20 cellular contexts compared by ENCODE assay signal in genomic region chr13:62696490-62696889, GRCh38.
A peak's percentile ranks its signal among the peaks of the same experiment; 100 is the strongest.
DNase-seq lines count a peak whose midpoint lies in the region; ATAC-seq and TF ChIP-seq lines count a peak whose summit lies in the region.
"Had no signal": no experiment of that assay in that cellular context is flagged by ENCODE, and none has a peak within 500 bp of the region (broad histone marks: within the 10 kb centered on the region; RNA-seq: fewer than 3 reads in every experiment).

No MANE protein-coding gene starts in this region.

- no peak overlapping the region for H3K4me3 Mint-ChIP-seq in MCF 10A (ENCODE audit: unreplicated experiment)
- no peak overlapping the region for H3K4me3 Mint-ChIP-seq in activated naive CD8-positive, alpha-beta T cell treated with anti-CD3 and anti-CD28 coated beads, Interleukin-2, amount 50 U/mL, for 24 hours
- H3K4me3 Mint-ChIP-seq: B cell; CD4-positive, CD25-positive, alpha-beta regulatory T cell; CD8-positive, alpha-beta T cell; H9; HFFc6 had no signal

- H3K9me3 ChIP-seq in DND-41 (ENCODE audit: insufficient read depth, low read length, severe bottlenecking) (no peaks in the 10 kb centered on the region), HCT116 (ENCODE audit: control insufficient read depth in 1 of 2, insufficient read depth in 1 of 2, low read depth in 1 of 2, low read length in 2 of 2) (no peaks in the 10 kb centered on the region), OCI-LY7 (ENCODE audit: low read length) (no peaks in the 10 kb centered on the region)
- H3K9me3 ChIP-seq: BLaER1, Caco-2 had no signal

- DNase-seq in DND-41 (no peak), GM12865 (ENCODE audit: low read depth) (peak; percentile 24), HCT116 (ENCODE audit: low read depth, low spot score) (no peak), OCI-LY7 (ENCODE audit: low spot score) (no peak), activated T-cell treated with anti-CD3 and anti-CD28 coated beads for 4 hours (no peak), MCF 10A (ENCODE audit: unreplicated experiment) (no peak), Right ventricle myocardium inferior (ENCODE audit: missing footprints) (no peak)
- DNase-seq in activated naive CD8-positive, alpha-beta T cell treated with anti-CD3 and anti-CD28 coated beads, Interleukin-2, amount 50 U/mL, for 24 hours = no peak
- DNase-seq: Caco-2; CD4-positive, CD25-positive, alpha-beta regulatory T cell; CD8-positive, alpha-beta T cell; DMS153; EL; H9; HFFc6 had no signal

- H4K20me1 ChIP-seq in DND-41 (ENCODE audit: insufficient read depth, low read length) (no peaks in the 10 kb centered on the region), HCT116 (ENCODE audit: insufficient read depth) (no peaks in the 10 kb centered on the region), OCI-LY7 (ENCODE audit: insufficient read depth, low read length) (no peaks in the 10 kb centered on the region)
- H4K20me1 ChIP-seq: BLaER1 had no signal

- H3K4me1 Mint-ChIP-seq in MCF 10A (ENCODE audit: insufficient read depth, unreplicated experiment) = no peaks in the 10 kb centered on the region
- H3K4me1 Mint-ChIP-seq in activated naive CD8-positive, alpha-beta T cell treated with anti-CD3 and anti-CD28 coated beads, Interleukin-2, amount 50 U/mL, for 24 hours = no peaks in the 10 kb centered on the region
- H3K4me1 Mint-ChIP-seq: B cell; CD4-positive, CD25-positive, alpha-beta regulatory T cell had no signal

- H3K27ac ChIP-seq in DND-41 (ENCODE audit: low read length) (no peak overlapping the region), HCT116 (ENCODE audit: low read depth, low read length) (no peak overlapping the region), OCI-LY7 (ENCODE audit: low read depth, low read length, poor library complexity, severe bottlenecking) (no peak overlapping the region)
- H3K27ac ChIP-seq: 22Rv1, BLaER1, C4-2B had no signal

- CTCF ChIA-PET in HCT116 (lab: Charles Lee) = no interaction called here
- CTCF ChIA-PET in OCI-LY7 (lab: Charles Lee; ENCODE audit: unreplicated experiment) = no interaction called here
- CTCF ChIA-PET in MCF 10A (lab: Yijun Ruan, JAX) = interaction anchor here (1.1 kb wide), 1 partner anchor 130 kb away, joined by 3 read pairs; no protein-coding TSS in a partner anchor

- H3K36me3 ChIP-seq in DND-41 (ENCODE audit: insufficient read depth, low read length) (no peaks in the 10 kb centered on the region), HCT116 (ENCODE audit: control insufficient read depth in 1 of 2, insufficient read depth in 2 of 2, low read length in 2 of 2) (no peaks in the 10 kb centered on the region), OCI-LY7 (ENCODE audit: insufficient read depth, low read length) (no peaks in the 10 kb centered on the region)
- H3K36me3 ChIP-seq: BLaER1 had no signal

- no peak for TF ChIP-seq POLR2A in HCT116 (IDR thresholded peaks at IDR 0.05; ENCODE audit: borderline replicate concordance, extremely low read depth, insufficient read depth, insufficient read length)

- no peaks in the 10 kb centered on the region for H3K27me3 Mint-ChIP-seq in MCF 10A (ENCODE audit: insufficient read depth, unreplicated experiment)
- no peaks in the 10 kb centered on the region for H3K27me3 Mint-ChIP-seq in activated naive CD8-positive, alpha-beta T cell treated with anti-CD3 and anti-CD28 coated beads, Interleukin-2, amount 50 U/mL, for 24 hours
- H3K27me3 Mint-ChIP-seq: B cell; CD4-positive, CD25-positive, alpha-beta regulatory T cell had no signal

- H3K4me1 ChIP-seq in DND-41 (ENCODE audit: insufficient read depth, low read length) (no peaks in the 10 kb centered on the region), HCT116 (ENCODE audit: control insufficient read depth in 1 of 2, insufficient read depth in 2 of 2, low read length in 2 of 2) (no peaks in the 10 kb centered on the region), OCI-LY7 (ENCODE audit: insufficient read depth, low read length, poor library complexity, severe bottlenecking) (no peaks in the 10 kb centered on the region)
- H3K4me1 ChIP-seq: BLaER1, Caco-2 had no signal

- POLR2A ChIA-PET in HCT116 (lab: Charles Lee) (no interaction called here), OCI-LY7 (lab: Charles Lee) (interaction anchor here (0.7 kb wide), 1 partner anchor 45 kb away, joined by 3 read pairs; no protein-coding TSS in a partner anchor), MCF 10A (lab: Yijun Ruan, JAX) (interaction anchor here (0.7 kb wide), 1 partner anchor 320 kb away, joined by 3 read pairs; no protein-coding TSS in a partner anchor)

- H3K4me2 ChIP-seq in DND-41 (ENCODE audit: insufficient read depth, low read length) (no peak overlapping the region), HCT116 (ENCODE audit: low read length) (no peak overlapping the region), OCI-LY7 (ENCODE audit: low read length) (no peak overlapping the region)
- H3K4me2 ChIP-seq: BLaER1 had no signal

- RAD21 ChIA-PET in HCT116 (lab: Charles Lee; ENCODE audit: low non-redundant PET in 1 of 2, low total read pairs in 2 of 2, uncharacterized antibody in 2 of 2, unreplicated experiment in 2 of 2) = no interaction called here

- no peak overlapping the region for H2AFZ ChIP-seq in DND-41 (ENCODE audit: low read depth, low read length)
- peak overlapping the region; percentile 62 for H2AFZ ChIP-seq in HCT116 (ENCODE audit: low read depth, low read length, poor library complexity, severe bottlenecking)
- H2AFZ ChIP-seq in OCI-LY7 (ENCODE audit: low read length) = peak overlapping the region; percentile 41; the same call in 1 of the 2 replicates

- no peaks in the 10 kb centered on the region for H3K27me3 ChIP-seq in DND-41 (ENCODE audit: insufficient read depth, low read length, poor library complexity)
- H3K27me3 ChIP-seq in HCT116 (ENCODE audit: insufficient read depth, low read length) = no peaks in the 10 kb centered on the region
- H3K27me3 ChIP-seq: BLaER1 had no signal

- no peak overlapping the region for H3K4me3 ChIP-seq in DND-41 (ENCODE audit: low read depth in 1 of 2, low read length in 2 of 2)
- H3K4me3 ChIP-seq in GM12865 (ENCODE audit: low read depth, low read length) = no peak overlapping the region
- no peak overlapping the region for H3K4me3 ChIP-seq in HCT116 (replicated peaks in 1 of 2; ENCODE audit: low read depth in 1 of 2, low read length in 2 of 2)
- H3K4me3 ChIP-seq in OCI-LY7 (ENCODE audit: low read depth, low read length, poor library complexity, severe bottlenecking) = no peak overlapping the region
- H3K4me3 ChIP-seq: BLaER1, GM12878 had no signal

- no peak for TF ChIP-seq RAD21 in HCT116 (IDR thresholded peaks at IDR 0.05; ENCODE audit: low read depth)

- H3K9me2 ChIP-seq in HCT116 (ENCODE audit: insufficient read depth) (no peaks in the 10 kb centered on the region), OCI-LY7 (ENCODE audit: insufficient read depth, low read length) (no peaks in the 10 kb centered on the region)

- TF ChIP-seq CTCF in DND-41 (IDR thresholded peaks at IDR 0.05; ENCODE audit: borderline replicate concordance, extremely low read depth, low read length, poor library complexity, severe bottlenecking) (no peak), GM12865 (IDR thresholded peaks at IDR 0.05; ENCODE audit: insufficient read depth, low read depth, low read length, missing control alignments) (no peak), HCT116 (IDR thresholded peaks at IDR 0.05 in 2 of 3, conservative IDR thresholded peaks at IDR 0.05 in 1 of 3; ENCODE audit: borderline replicate concordance in 1 of 3, insufficient read depth in 1 of 3, low read depth in 2 of 3, low read length in 2 of 3) (no peak), OCI-LY7 (conservative IDR thresholded peaks at IDR 0.05; ENCODE audit: low read length) (no peak), MCF 10A (IDR thresholded peaks at IDR 0.05; ENCODE audit: unreplicated experiment) (no peak)

- ATAC-seq in DND-41 (ENCODE audit: insufficient read depth, low read depth) (peak; percentile 53; the same call in 2 of the 3 replicates), HCT116 (no peak), Right ventricle myocardium inferior (no peak)
- ATAC-seq in activated naive CD8-positive, alpha-beta T cell treated with anti-CD3 and anti-CD28 coated beads, Interleukin-2, amount 50 U/mL, for 24 hours = no peak
- ATAC-seq: CD8-positive, alpha-beta T cell; GM12878 had no signal

- no peaks in the 10 kb centered on the region for H3K79me2 ChIP-seq in DND-41 (ENCODE audit: insufficient read depth, low read length)
- no peaks in the 10 kb centered on the region for H3K79me2 ChIP-seq in HCT116 (ENCODE audit: insufficient read depth, low read length)
- H3K79me2 ChIP-seq in OCI-LY7 (ENCODE audit: insufficient read depth, low read depth, low read length) = no peaks in the 10 kb centered on the region

- H3K36me3 Mint-ChIP-seq in MCF 10A (ENCODE audit: insufficient read depth, unreplicated experiment) = no peaks in the 10 kb centered on the region
- no peaks in the 10 kb centered on the region for H3K36me3 Mint-ChIP-seq in activated naive CD8-positive, alpha-beta T cell treated with anti-CD3 and anti-CD28 coated beads, Interleukin-2, amount 50 U/mL, for 24 hours (ENCODE audit: low read depth)
- H3K36me3 Mint-ChIP-seq: CD4-positive, CD25-positive, alpha-beta regulatory T cell; CD8-positive, alpha-beta T cell had no signal

- intact Hi-C loops in HCT116 (cut with micrococcal nuclease) = no loop called here
- intact Hi-C loops in OCI-LY7 (cut with micrococcal nuclease; ENCODE audit: unreplicated experiment) = no loop called here
- intact Hi-C loops in MCF 10A (cut with micrococcal nuclease) = no loop called here
- intact Hi-C loops in Right ventricle myocardium inferior (cut with DNase I) = no loop called here

- H3K27ac Mint-ChIP-seq in MCF 10A (ENCODE audit: low read depth, unreplicated experiment) = no peak overlapping the region
- H3K27ac Mint-ChIP-seq in activated naive CD8-positive, alpha-beta T cell treated with anti-CD3 and anti-CD28 coated beads, Interleukin-2, amount 50 U/mL, for 24 hours = no peak overlapping the region
- H3K27ac Mint-ChIP-seq: B cell; CD4-positive, CD25-positive, alpha-beta regulatory T cell; CD8-positive, alpha-beta T cell; H9; HFFc6 had no signal

- no peak overlapping the region for H3K9ac ChIP-seq in DND-41 (ENCODE audit: low read depth, low read length)
- H3K9ac ChIP-seq in HCT116 (ENCODE audit: low read length) = no peak overlapping the region
- H3K9ac ChIP-seq: BLaER1 had no signal

- no TSS peak for BruUV-seq in HCT116 (replicated peaks; lab: Mats Ljungman, UMichigan)
- BruUV-seq in OCI-LY7 (replicated peaks; lab: Mats Ljungman, UMichigan) = no TSS peak
- BruUV-seq in MCF 10A (replicated peaks; lab: Mats Ljungman, UMichigan) = no TSS peak

- H3K9me3 Mint-ChIP-seq in MCF 10A (ENCODE audit: unreplicated experiment) = no peaks in the 10 kb centered on the region
- H3K9me3 Mint-ChIP-seq in activated naive CD8-positive, alpha-beta T cell treated with anti-CD3 and anti-CD28 coated beads, Interleukin-2, amount 50 U/mL, for 24 hours = peaks cover 5% of the 10 kb centered on the region

TF ChIP-seq in HCT116, 20 proteins besides CTCF, POLR2A, EP300 and RAD21 (continues in another document):
- TF ChIP-seq SP1 (IDR thresholded peaks at IDR 0.05; ENCODE audit: low read depth) = no peak
